1 cellular context compared by ENCODE assay signal in genomic region chr11:76824980-76825725, GRCh38.
TF ChIP-seq lines count a peak whose summit lies in the region.

No MANE protein-coding gene starts in this region.

TF ChIP-seq in K562, 482 proteins besides CTCF, POLR2A, EP300 and RAD21 (continued from another document):
- TF ChIP-seq ZNF592 (IDR thresholded peaks at IDR 0.05): 0 out of 2 replicates have a peak, but pooled peaks have one; percentile 78
- TF ChIP-seq ZC3H4 (CRISPR knock-in tag; IDR thresholded peaks at IDR 0.05; ENCODE audit: borderline replicate concordance): no peak
- TF ChIP-seq FOS (IDR thresholded peaks at IDR 0.05; ENCODE audit: extremely low read depth, insufficient read length): no peak
- no peak for TF ChIP-seq PTBP1 (IDR thresholded peaks at IDR 0.05; ENCODE audit: low read depth, low read length)
- TF ChIP-seq EP400 (IDR thresholded peaks at IDR 0.05): no peak
- no peak for TF ChIP-seq POU5F1 (IDR thresholded peaks at IDR 0.05; ENCODE audit: borderline replicate concordance, low read depth, low read length, partially characterized antibody)
- TF ChIP-seq ZNF584 (CRISPR knock-in tag; IDR thresholded peaks at IDR 0.05; ENCODE audit: low read depth): peak; percentile 71
- no peak for TF ChIP-seq SRSF3 (IDR thresholded peaks at IDR 0.05; ENCODE audit: insufficient read depth, low read length)
- TF ChIP-seq ASH1L (IDR thresholded peaks at IDR 0.05; ENCODE audit: borderline replicate concordance, low read depth, partially characterized antibody): no peak
- no peak for TF ChIP-seq KHSRP (IDR thresholded peaks at IDR 0.05)
- TF ChIP-seq ZNF398 (CRISPR knock-in tag; IDR thresholded peaks at IDR 0.05): no peak
